10 cellular contexts compared by ENCODE assay signal in genomic region chr6:144131248-144131709, GRCh38. TPM values are rescaled to one million over a fixed set of nuclear protein-coding genes. Genes with fewer than 3 reads are reported as not detected.
DNase-seq lines count a peak whose midpoint lies in the region; ATAC-seq, FAIRE-seq and TF ChIP-seq lines count a peak whose summit lies in the region.
"Had no signal": no experiment of that assay in that cellular context is flagged by ENCODE, and none has a peak within 500 bp of the region (broad histone marks: within the 10 kb centered on the region; RNA-seq: fewer than 3 reads in every experiment).

No MANE protein-coding gene starts in this region.

- no peak for TF ChIP-seq RAD21 in A549 (conservative IDR thresholded peaks at IDR 0.05 in 1 of 2, IDR thresholded peaks at IDR 0.05 in 1 of 2)

- H3K27me3 Mint-ChIP-seq in glutamatergic neuron (ENCODE audit: unreplicated experiment): no peaks in the 10 kb centered on the region

- no peak overlapping the region for H3K4me3 Mint-ChIP-seq in glutamatergic neuron (ENCODE audit: unreplicated experiment)
- H3K4me3 Mint-ChIP-seq: CD8-positive, alpha-beta T cell had no signal

- POLR2A ChIA-PET in A549 (lab: Yijun Ruan, JAX): no interaction called here

- H3K4me1 Mint-ChIP-seq in glutamatergic neuron (ENCODE audit: low read depth, unreplicated experiment): no peaks in the 10 kb centered on the region

- H3K27ac ChIP-seq in A549 (no peak overlapping the region), epithelial cell of prostate (no peak overlapping the region)
- H3K27ac ChIP-seq: neutrophil had no signal

- no peak overlapping the region for H3K27ac Mint-ChIP-seq in glutamatergic neuron (ENCODE audit: unreplicated experiment)
- H3K27ac Mint-ChIP-seq: CD8-positive, alpha-beta T cell had no signal

- no peak for TF ChIP-seq EP300 in A549 (IDR thresholded peaks at IDR 0.05)

- no peak for TF ChIP-seq POLR2A in A549 (IDR thresholded peaks at IDR 0.05; ENCODE audit: low read length)

- TF ChIP-seq CTCF in A549 (IDR thresholded peaks at IDR 0.05): no peak
- no peak for TF ChIP-seq CTCF in glutamatergic neuron (IDR thresholded peaks at IDR 0.05; ENCODE audit: partially characterized antibody, unreplicated experiment)
- TF ChIP-seq CTCF in D721Med (IDR thresholded peaks at IDR 0.05; ENCODE audit: insufficient read depth, missing control alignments): no peak

- no peak overlapping the region for H3K4me3 ChIP-seq in A549

- CTCF ChIA-PET in A549 (lab: Yijun Ruan, JAX): no interaction called here

- no peaks in the 10 kb centered on the region for H3K36me3 Mint-ChIP-seq in glutamatergic neuron (ENCODE audit: unreplicated experiment)
- H3K36me3 Mint-ChIP-seq: CD8-positive, alpha-beta T cell had no signal

- peaks cover 5% of the 10 kb centered on the region; the same call in 2 of the 3 replicates for H3K4me1 ChIP-seq in A549

- DNase-seq in A549 (ENCODE audit: low read depth in 1 of 2, low spot score in 1 of 2) (peak; percentile 5 to 13), LoVo (ENCODE audit: low spot score) (peak; percentile 62), epithelial cell of prostate (ENCODE audit: low read depth, low spot score) (peak; percentile 37), glutamatergic neuron (no peak), D721Med (ENCODE audit: insufficient read length, low spot score) (no peak), iPS-NIHi11 (ENCODE audit: low spot score) (no peak)
- DNase-seq in stimulated activated CD4-positive, alpha-beta T cell treated with anti-CD3 and anti-CD28 coated beads, Interleukin-1b, Interleukin-23, amount 100 ng/mL, for 48 hours: no peak
- DNase-seq: CD8-positive, alpha-beta T cell had no signal

- H3K9me3 ChIP-seq in A549: no peaks in the 10 kb centered on the region
- H3K9me3 ChIP-seq: neutrophil had no signal

- FAIRE-seq in A549 (lab: Jason Lieb, UNC): peak; percentile 76
- no peak for FAIRE-seq in D721Med (lab: Jason Lieb, UNC)

- 0 out of 3 replicates have a peak overlapping the region, but pooled peaks have one; percentile 15 for H3K4me2 ChIP-seq in A549

- H3K9me3 Mint-ChIP-seq in glutamatergic neuron (ENCODE audit: unreplicated experiment): no peaks in the 10 kb centered on the region
- H3K9me3 Mint-ChIP-seq: CD8-positive, alpha-beta T cell had no signal

- 9% methylated on average over 1 of the region's 1 CpG for WGBS in A549 (ENCODE audit: missing lambda C conversion rate)

- ATAC-seq in A549 (peak in 1 of 2 experiments; percentile 36; a peak in 1 of 6 replicates), GM18868 (IDR thresholded peaks at IDR 0.05; ENCODE audit: unreplicated experiment) (peak; percentile 68)
- ATAC-seq: CD8-positive, alpha-beta T cell had no signal

TF ChIP-seq in A549, 52 proteins besides CTCF, POLR2A, EP300 and RAD21:
- no peak for TF ChIP-seq RNF2 (IDR thresholded peaks at IDR 0.05; ENCODE audit: borderline replicate concordance, low read depth)
- TF ChIP-seq EHMT2 (IDR thresholded peaks at IDR 0.05; ENCODE audit: low read depth): no peak
- no peak for TF ChIP-seq TP53 (CRISPR knock-in tag; IDR thresholded peaks at IDR 0.05)
- no peak for TF ChIP-seq KDM5A (IDR thresholded peaks at IDR 0.05)
- TF ChIP-seq BCL3 (IDR thresholded peaks at IDR 0.05): no peak
- TF ChIP-seq HES2 (IDR thresholded peaks at IDR 0.05): no peak
- peak; percentile 72 for TF ChIP-seq JUNB (IDR thresholded peaks at IDR 0.05)
- TF ChIP-seq MAZ (IDR thresholded peaks at IDR 0.05; ENCODE audit: borderline replicate concordance, low read depth, low read length): no peak
- no peak for TF ChIP-seq CEBPB (IDR thresholded peaks at IDR 0.05)
- TF ChIP-seq FOSL2 (IDR thresholded peaks at IDR 0.05): peak; percentile 63; the same call in 1 of the 2 replicates
- TF ChIP-seq FOSL2 (CRISPR knock-in tag; IDR thresholded peaks at IDR 0.05): peak; percentile 65
- no peak for TF ChIP-seq GATA3 (IDR thresholded peaks at IDR 0.05; ENCODE audit: borderline replicate concordance)

RNA-seq across cellular contexts. Expression of gene STX11, which starts 19.0 kb away (rescaled TPM):
- polyA plus RNA-seq in A549 (2011; rRNA removed): 0.65 and 0.78 TPM in 2 replicates
- polyA plus RNA-seq in A549 (2012; cell fraction: cytosol; rRNA removed): 1.3 and 1.9 TPM in 2 replicates
- 0.99 and 1.2 TPM in 2 replicates for polyA plus RNA-seq in A549 (2012; cell fraction: nucleus; rRNA removed)
- polyA plus RNA-seq in A549 (2017; fragmentation: RNase III; extraction: RNeasy Plus Mini Kit Qiagen cat#74134 plus additional on column Dnase treatment): 0.36 to 0.98 TPM (median 0.59 TPM) in 3 replicates
- 0.44 and 0.45 TPM in 2 replicates for polyA minus RNA-seq in A549 (2011; rRNA and poly(A)+ RNA removed)
- total RNA-seq in glutamatergic neuron (ENCODE audit: unreplicated experiment): not detected

RNA-seq across cellular contexts. Expression of gene SF3B5, which starts 35.9 kb away (rescaled TPM):
- polyA plus RNA-seq in A549 (2011; rRNA removed) (164 and 184 TPM in 2 replicates), A549 (2017; fragmentation: RNase III; extraction: RNeasy Plus Mini Kit Qiagen cat#74134 plus additional on column Dnase treatment) (159 to 174 TPM (median 163 TPM) in 3 replicates)
- polyA plus RNA-seq in A549 (2012; cell fraction: cytosol; rRNA removed): 401 and 449 TPM in 2 replicates
- 286 and 323 TPM in 2 replicates for polyA plus RNA-seq in A549 (2012; cell fraction: nucleus; rRNA removed)
- 147 TPM in 2 replicates for polyA minus RNA-seq in A549 (2011; rRNA and poly(A)+ RNA removed)
- total RNA-seq in glutamatergic neuron (ENCODE audit: unreplicated experiment): 98.0 TPM

Comparison
In these comparisons a context has a peak if more than half of its experiments do, and no peak if none do; other contexts are left out.
1. DNase-seq: peak in A549 (2 of 2), LoVo (single experiment) and epithelial cell of prostate (single experiment); none in glutamatergic neuron (single experiment), stimulated activated CD4-positive, alpha-beta T cell treated with anti-CD3 and anti-CD28 coated beads, Interleukin-1b, Interleukin-23, amount 100 ng/mL, for 48 hours (single experiment), D721Med (single experiment) and iPS-NIHi11 (single experiment).